In the genomic region with DNA sequence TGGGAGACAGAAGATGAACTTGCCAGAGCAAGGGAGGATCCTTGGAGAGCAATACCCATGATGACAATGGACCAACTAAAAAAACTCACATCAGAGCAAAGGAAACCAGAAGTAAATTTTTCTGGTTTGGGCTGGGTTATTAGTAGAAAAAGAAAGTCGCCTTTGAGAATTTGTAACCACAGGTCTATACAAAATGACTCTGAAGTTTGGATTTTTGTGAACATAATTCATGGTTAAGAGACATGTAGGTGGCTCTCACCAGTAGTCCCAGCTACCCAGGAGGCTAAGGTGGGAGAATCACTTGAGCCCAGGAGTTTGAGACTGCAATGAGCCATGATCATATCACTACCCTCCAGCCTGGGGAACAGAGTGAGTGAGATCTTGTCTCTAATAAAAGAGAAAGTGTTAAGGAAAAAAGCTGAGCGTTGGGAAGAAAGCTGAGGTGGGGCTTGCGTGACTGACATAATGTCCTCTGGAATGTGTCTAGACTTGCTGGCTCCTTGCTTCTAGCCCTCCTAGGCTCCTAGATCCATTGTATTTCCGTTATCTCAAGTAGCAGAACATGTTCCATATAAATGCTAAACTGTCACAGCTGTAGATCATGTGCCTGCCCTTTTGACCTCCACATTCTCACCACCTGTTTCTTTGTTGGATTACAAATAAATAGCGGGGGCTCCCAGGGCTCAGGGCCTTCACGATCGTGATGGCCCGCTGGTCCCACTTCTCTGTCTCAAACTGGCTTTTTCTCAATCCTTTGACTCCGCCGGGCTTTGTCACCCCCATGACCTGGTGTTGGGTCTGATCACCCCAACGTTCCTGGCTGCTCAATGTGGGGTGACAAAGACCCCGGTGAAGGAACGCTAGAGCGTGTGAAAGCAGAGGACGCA, we compare ENCODE assay signal across 8 cellular contexts. TPM values are rescaled to one million over a fixed set of nuclear protein-coding genes. Genes with fewer than 3 reads are reported as not detected.
DNase-seq lines count a peak whose midpoint lies in the region; ATAC-seq lines count a peak whose summit lies in the region.

No MANE protein-coding gene starts in this region.

- H3K36me3 Mint-ChIP-seq in activated T-cell treated with anti-CD3 and anti-CD28 coated beads, Interleukin-2, amount 50 U/mL, for 4 hours (ENCODE audit: insufficient read depth) = no peaks in the 10 kb centered on the region
- H3K36me3 Mint-ChIP-seq in activated T-helper 2 cell treated with anti-CD3 and anti-CD28 coated beads, Interferon-gamma antibody, Interleukin-2, Interleukin-4, amounts not matched to agents 10 μg/mL and 5 μg/mL and 100 μg/mL, durations not matched to agents 14 hours and 24 hours and 36 hours (ENCODE audit: low read depth) = no peaks in the 10 kb centered on the region
- no peaks in the 10 kb centered on the region for H3K36me3 Mint-ChIP-seq in stimulated activated effector memory CD8-positive, alpha-beta T cell treated with anti-CD3 and anti-CD28 coated beads, Interleukin-12 subunit alpha, Interleukin-12 subunit beta, amount 100 ng/mL, for 72 hours

- ATAC-seq in activated T-cell treated with anti-CD3 and anti-CD28 coated beads, Interleukin-2, amount 50 U/mL, for 4 hours = peak; percentile 61 to 65
- ATAC-seq in HG03108 (IDR thresholded peaks at IDR 0.05; ENCODE audit: unreplicated experiment) = peak; percentile 66
- peak; percentile 77 for ATAC-seq in stimulated activated effector memory CD8-positive, alpha-beta T cell treated with anti-CD3 and anti-CD28 coated beads, Interleukin-12 subunit alpha, Interleukin-12 subunit beta, amount 100 ng/mL, for 72 hours

- no peak overlapping the region for H3K4me3 Mint-ChIP-seq in activated T-cell treated with anti-CD3 and anti-CD28 coated beads, Interleukin-2, amount 50 U/mL, for 4 hours
- no peak overlapping the region for H3K4me3 Mint-ChIP-seq in activated T-helper 2 cell treated with anti-CD3 and anti-CD28 coated beads, Interferon-gamma antibody, Interleukin-2, Interleukin-4, amounts not matched to agents 10 μg/mL and 5 μg/mL and 100 μg/mL, durations not matched to agents 14 hours and 24 hours and 36 hours (ENCODE audit: low read depth)
- H3K4me3 Mint-ChIP-seq in stimulated activated effector memory CD8-positive, alpha-beta T cell treated with anti-CD3 and anti-CD28 coated beads, Interleukin-12 subunit alpha, Interleukin-12 subunit beta, amount 100 ng/mL, for 72 hours = peak overlapping the region; percentile 1

- no peak for DNase-seq in activated T-cell treated with anti-CD3 and anti-CD28 coated beads, Interleukin-2, amount 50 U/mL, for 4 hours
- DNase-seq in activated T-cell treated with anti-CD3 and anti-CD28 coated beads for 4 hours (no peak), NCI-H345 treated with DMSO at 0.1 percent for 48 hours (lab: John Stamatoyannopoulos, UW; ENCODE audit: unreplicated experiment) (no peak), hypothalamus (lab: John Stamatoyannopoulos, UW) (no peak)
- no peak for DNase-seq in activated T-helper 2 cell treated with anti-CD3 and anti-CD28 coated beads, Interferon-gamma antibody, Interleukin-2, Interleukin-4, amounts not matched to agents 10 μg/mL and 5 μg/mL and 100 μg/mL, durations not matched to agents 14 hours and 24 hours and 36 hours (ENCODE audit: low spot score)
- no peak for DNase-seq in stimulated activated effector memory CD8-positive, alpha-beta T cell treated with anti-CD3 and anti-CD28 coated beads, Interleukin-12 subunit alpha, Interleukin-12 subunit beta, amount 100 ng/mL, for 72 hours (ENCODE audit: low spot score in 2 of 2)
- no peak for DNase-seq in activated CD4-positive, CD25-positive, alpha-beta regulatory T cell (lab: John Stamatoyannopoulos, UW)

- peaks cover 9% of the 10 kb centered on the region for H3K4me1 Mint-ChIP-seq in activated T-cell treated with anti-CD3 and anti-CD28 coated beads, Interleukin-2, amount 50 U/mL, for 4 hours (ENCODE audit: low read depth)
- peaks cover 29% of the 10 kb centered on the region for H3K4me1 Mint-ChIP-seq in activated T-helper 2 cell treated with anti-CD3 and anti-CD28 coated beads, Interferon-gamma antibody, Interleukin-2, Interleukin-4, amounts not matched to agents 10 μg/mL and 5 μg/mL and 100 μg/mL, durations not matched to agents 14 hours and 24 hours and 36 hours (ENCODE audit: low read depth)
- H3K4me1 Mint-ChIP-seq in stimulated activated effector memory CD8-positive, alpha-beta T cell treated with anti-CD3 and anti-CD28 coated beads, Interleukin-12 subunit alpha, Interleukin-12 subunit beta, amount 100 ng/mL, for 72 hours = peaks cover 19% of the 10 kb centered on the region

- no peaks in the 10 kb centered on the region for H3K9me3 Mint-ChIP-seq in activated T-cell treated with anti-CD3 and anti-CD28 coated beads, Interleukin-2, amount 50 U/mL, for 4 hours
- H3K9me3 Mint-ChIP-seq in activated T-helper 2 cell treated with anti-CD3 and anti-CD28 coated beads, Interferon-gamma antibody, Interleukin-2, Interleukin-4, amounts not matched to agents 10 μg/mL and 5 μg/mL and 100 μg/mL, durations not matched to agents 14 hours and 24 hours and 36 hours = no peaks in the 10 kb centered on the region
- H3K9me3 Mint-ChIP-seq in stimulated activated effector memory CD8-positive, alpha-beta T cell treated with anti-CD3 and anti-CD28 coated beads, Interleukin-12 subunit alpha, Interleukin-12 subunit beta, amount 100 ng/mL, for 72 hours = no peaks in the 10 kb centered on the region

- intact Hi-C loops in activated T-helper 2 cell treated with anti-CD3 and anti-CD28 coated beads, Interferon-gamma antibody, Interleukin-2, Interleukin-4, amounts not matched to agents 10 μg/mL and 5 μg/mL and 100 μg/mL, durations not matched to agents 14 hours and 24 hours and 36 hours (cut with micrococcal nuclease) = loop anchor here (5.0 kb wide), 1 partner anchor 56 kb away; a partner anchor contains a TSS

- H3K27me3 Mint-ChIP-seq in activated T-cell treated with anti-CD3 and anti-CD28 coated beads, Interleukin-2, amount 50 U/mL, for 4 hours (ENCODE audit: low read depth) = peaks cover 25% of the 10 kb centered on the region
- H3K27me3 Mint-ChIP-seq in activated T-helper 2 cell treated with anti-CD3 and anti-CD28 coated beads, Interferon-gamma antibody, Interleukin-2, Interleukin-4, amounts not matched to agents 10 μg/mL and 5 μg/mL and 100 μg/mL, durations not matched to agents 14 hours and 24 hours and 36 hours (ENCODE audit: low read depth) = peaks cover 23% of the 10 kb centered on the region

- H3K27ac Mint-ChIP-seq in activated T-helper 2 cell treated with anti-CD3 and anti-CD28 coated beads, Interferon-gamma antibody, Interleukin-2, Interleukin-4, amounts not matched to agents 10 μg/mL and 5 μg/mL and 100 μg/mL, durations not matched to agents 14 hours and 24 hours and 36 hours = peak overlapping the region; percentile 15
- no peak overlapping the region for H3K27ac Mint-ChIP-seq in stimulated activated effector memory CD8-positive, alpha-beta T cell treated with anti-CD3 and anti-CD28 coated beads, Interleukin-12 subunit alpha, Interleukin-12 subunit beta, amount 100 ng/mL, for 72 hours

RNA-seq across cellular contexts. Expression of a gene that starts 56.2 kb away (rescaled TPM):
- total RNA-seq in activated T-cell treated with anti-CD3 and anti-CD28 coated beads, Interleukin-2, amount 50 U/mL, for 4 hours = 10 to 100 TPM; 15.7 to 16.5 (median 16.4) TPM
- total RNA-seq in activated T-helper 2 cell treated with anti-CD3 and anti-CD28 coated beads, Interferon-gamma antibody, Interleukin-2, Interleukin-4, amounts not matched to agents 10 μg/mL and 5 μg/mL and 100 μg/mL, durations not matched to agents 14 hours and 24 hours and 36 hours = 23.2 and 28.0 TPM in 2 replicates
